9 cellular contexts compared by ENCODE assay signal in genomic region chr2:27772804-27773203, GRCh38. TPM values are rescaled to one million over a fixed set of nuclear protein-coding genes. Genes with fewer than 3 reads are reported as not detected.
DNase-seq lines count a peak whose midpoint lies in the region; ATAC-seq and TF ChIP-seq lines count a peak whose summit lies in the region.
"Had no signal": no experiment of that assay in that cellular context is flagged by ENCODE, and none has a peak within 500 bp of the region (broad histone marks: within the 10 kb centered on the region; RNA-seq: fewer than 3 reads in every experiment).

No MANE protein-coding gene starts in this region.

- H3K4me3 Mint-ChIP-seq in activated CD4-positive, alpha-beta T cell treated with anti-CD3 and anti-CD28 coated beads, Interleukin-2, amount 10 ng/mL, durations not matched to agents 7 days and 5 days: peak overlapping the region; percentile 100
- peak overlapping the region; percentile 67 for H3K4me3 Mint-ChIP-seq in activated B cell treated with CpG ODN at 0.5 μM for 24 hours

- H3K9me3 ChIP-seq in stomach smooth muscle (ENCODE audit: control insufficient read depth in 2 of 2, low read length in 2 of 2): no peaks in the 10 kb centered on the region

- peaks cover 4 to 8% of the 10 kb centered on the region in 2 donors for H3K36me3 ChIP-seq in stomach smooth muscle (ENCODE audit: control insufficient read depth in 2 of 2, insufficient read depth in 2 of 2, low read length in 2 of 2)

- no peaks in the 10 kb centered on the region for H3K9me3 Mint-ChIP-seq in activated CD4-positive, alpha-beta T cell treated with anti-CD3 and anti-CD28 coated beads, Interleukin-2, amount 10 ng/mL, durations not matched to agents 7 days and 5 days
- no peaks in the 10 kb centered on the region for H3K9me3 Mint-ChIP-seq in activated B cell treated with CpG ODN at 0.5 μM for 24 hours

- H3K27me3 Mint-ChIP-seq in activated CD4-positive, alpha-beta T cell treated with anti-CD3 and anti-CD28 coated beads, Interleukin-2, amount 10 ng/mL, durations not matched to agents 7 days and 5 days: peaks cover 7% of the 10 kb centered on the region
- peaks cover 11% of the 10 kb centered on the region for H3K27me3 Mint-ChIP-seq in activated B cell treated with CpG ODN at 0.5 μM for 24 hours

- intact Hi-C loops in activated B cell treated with CpG ODN at 0.5 μM for 24 hours (cut with micrococcal nuclease): loop anchor here (5.0 to 10.0 kb wide), 2 partner anchors 619 to 1122 kb away; partner anchors contain the start of genes FOSL2 and WDR43

- H3K27me3 ChIP-seq in stomach smooth muscle (ENCODE audit: control insufficient read depth in 1 of 2, insufficient read depth in 2 of 2, low read length in 2 of 2): peaks cover 0 to 3% of the 10 kb centered on the region in 2 donors

- POLR2A ChIA-PET in activated CD4-positive, alpha-beta T cell treated with anti-CD3 and anti-CD28 coated beads, Interleukin-2, amount 10 ng/mL, durations not matched to agents 7 days and 5 days (lab: Charles Lee): interaction anchor here (0.6 kb wide), 1 partner anchor 20 kb away, joined by 3 read pairs; no protein-coding TSS in a partner anchor
- POLR2A ChIA-PET in activated B cell treated with CpG ODN at 0.5 μM for 24 hours (lab: Charles Lee): interaction anchor here (0.6 to 2.3 kb wide), 4 partner anchors 54 to 790 kb away, joined by 3 to 15 read pairs (median 4); partner anchors contain the start of genes BABAM2 and RBKS

- H3K9ac ChIP-seq in stomach smooth muscle (ENCODE audit: low read length in 2 of 2): peak overlapping the region in 1 of 2 donors; percentile 99

- DNase-seq in activated CD4-positive, alpha-beta T cell treated with anti-CD3 and anti-CD28 coated beads, Interleukin-2, amount 10 ng/mL, durations not matched to agents 7 days and 5 days: no peak
- no peak for DNase-seq in activated CD4-positive, alpha-beta T cell treated with anti-CD3 and anti-CD28 coated beads for 1 hour
- DNase-seq in activated B cell treated with CpG ODN at 0.5 μM for 24 hours (no peak), iPS-NIHi11 (ENCODE audit: low spot score) (no peak), cortex of kidney (lab: John Stamatoyannopoulos, UW) (no peak), NCI-H1930 (lab: John Stamatoyannopoulos, UW) (no peak)
- DNase-seq: aorta had no signal

- CTCF ChIA-PET in activated CD4-positive, alpha-beta T cell treated with anti-CD3 and anti-CD28 coated beads, Interleukin-2, amount 10 ng/mL, durations not matched to agents 7 days and 5 days (lab: Charles Lee): no interaction called here
- CTCF ChIA-PET in activated B cell treated with CpG ODN at 0.5 μM for 24 hours (lab: Charles Lee): interaction anchor here (1.1 to 1.4 kb wide), 2 partner anchors 19 to 89 kb away, joined by 3 to 4 read pairs; no protein-coding TSS in a partner anchor

- peaks cover 14% of the 10 kb centered on the region for H3K4me1 ChIP-seq in stomach smooth muscle (ENCODE audit: control insufficient read depth, insufficient read depth, low read length)

- peak overlapping the region; percentile 92 for H3K4me3 ChIP-seq in iPS-11a (ENCODE audit: low read depth, low read length)
- H3K4me3 ChIP-seq in stomach smooth muscle (ENCODE audit: low read length in 2 of 2): peak overlapping the region; percentile 98 to 100

- no peak for TF ChIP-seq CTCF in activated B cell treated with CpG ODN at 0.5 μM for 24 hours (IDR thresholded peaks at IDR 0.05)

- no peak overlapping the region for H3K27ac ChIP-seq in stomach smooth muscle (ENCODE audit: low read length)

- H3K27ac Mint-ChIP-seq in activated CD4-positive, alpha-beta T cell treated with anti-CD3 and anti-CD28 coated beads, Interleukin-2, amount 10 ng/mL, durations not matched to agents 7 days and 5 days: peak overlapping the region; percentile 34
- no peak overlapping the region for H3K27ac Mint-ChIP-seq in activated B cell treated with CpG ODN at 0.5 μM for 24 hours

- peaks cover 41% of the 10 kb centered on the region for H3K4me1 Mint-ChIP-seq in activated CD4-positive, alpha-beta T cell treated with anti-CD3 and anti-CD28 coated beads, Interleukin-2, amount 10 ng/mL, durations not matched to agents 7 days and 5 days
- peaks cover 30% of the 10 kb centered on the region for H3K4me1 Mint-ChIP-seq in activated B cell treated with CpG ODN at 0.5 μM for 24 hours

- no peak for ATAC-seq in activated B cell treated with CpG ODN at 0.5 μM for 24 hours (ENCODE audit: low read depth)

- H3K36me3 Mint-ChIP-seq in activated CD4-positive, alpha-beta T cell treated with anti-CD3 and anti-CD28 coated beads, Interleukin-2, amount 10 ng/mL, durations not matched to agents 7 days and 5 days (ENCODE audit: low read depth): peaks cover 34% of the 10 kb centered on the region
- peaks cover 45% of the 10 kb centered on the region for H3K36me3 Mint-ChIP-seq in activated B cell treated with CpG ODN at 0.5 μM for 24 hours (ENCODE audit: low read depth)

RNA-seq across cellular contexts. Expression of gene MRPL33, which starts 1.3 kb away (rescaled TPM):
- total RNA-seq in activated CD4-positive, alpha-beta T cell treated with anti-CD3 and anti-CD28 coated beads, Interleukin-2, amount 10 ng/mL, durations not matched to agents 7 days and 5 days: 10 to 100 TPM; 43.5 to 49.7 TPM
- total RNA-seq in activated B cell treated with CpG ODN at 0.5 μM for 24 hours: 24.6 and 27.4 TPM in 2 replicates
